Comparison of ENCODE assay signal across 21 cellular contexts in the genomic region with DNA sequence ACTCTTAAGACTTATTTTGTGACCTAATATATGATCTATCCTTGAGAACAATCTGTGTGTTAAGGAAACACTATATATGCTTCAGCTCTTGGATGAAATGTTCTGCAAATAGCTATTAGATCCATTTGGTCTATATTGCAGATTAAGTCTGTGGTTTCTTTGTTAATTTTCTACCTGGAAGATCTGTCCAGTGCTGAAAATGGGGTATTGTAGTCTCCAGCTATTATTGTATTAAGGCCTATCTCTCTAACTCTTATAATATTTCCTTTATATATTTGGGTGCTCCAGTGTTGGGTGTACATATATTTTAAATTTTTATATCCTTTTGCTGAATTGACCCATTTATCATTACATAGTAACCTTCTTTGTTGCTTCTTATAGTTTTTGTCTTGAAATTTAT.
DNase-seq lines count a peak whose midpoint lies in the region; ATAC-seq and TF ChIP-seq lines count a peak whose summit lies in the region.
"Had no signal": no experiment of that assay in that cellular context is flagged by ENCODE, and none has a peak within 500 bp of the region (broad histone marks: within the 10 kb centered on the region; RNA-seq: fewer than 3 reads in every experiment).

No MANE protein-coding gene starts in this region.

- CTCF ChIA-PET in HCT116 (lab: Charles Lee): no interaction called here

- no peak for TF ChIP-seq POLR2A in HCT116 (IDR thresholded peaks at IDR 0.05; ENCODE audit: borderline replicate concordance, extremely low read depth, insufficient read depth, insufficient read length)

- H3K4ac ChIP-seq in mesendoderm (ENCODE audit: low read depth, low read length): no peak overlapping the region

- H3K4me2 ChIP-seq in HCT116 (ENCODE audit: low read length) (no peak overlapping the region), mesendoderm (ENCODE audit: low read length) (no peak overlapping the region)
- H3K4me2 ChIP-seq: BLaER1 had no signal

- no peak overlapping the region for H2AFZ ChIP-seq in HCT116 (ENCODE audit: low read depth, low read length, poor library complexity, severe bottlenecking)

- H3K9me2 ChIP-seq in HCT116 (ENCODE audit: insufficient read depth): no peaks in the 10 kb centered on the region

- no TSS peak for BruUV-seq in HCT116 (replicated peaks; lab: Mats Ljungman, UMichigan)

- no peak overlapping the region for H3K4me3 Mint-ChIP-seq in naive thymus-derived CD8-positive, alpha-beta T cell
- H3K4me3 Mint-ChIP-seq: B cell; CD4-positive, CD25-positive, alpha-beta regulatory T cell; CD8-positive, alpha-beta T cell had no signal

- H3K9ac ChIP-seq in HCT116 (ENCODE audit: low read length) (no peak overlapping the region), mesendoderm (ENCODE audit: low read length) (no peak overlapping the region)
- H3K9ac ChIP-seq: BLaER1 had no signal

- H3K18ac ChIP-seq in mesendoderm (ENCODE audit: low read length): no peak overlapping the region

- no peak overlapping the region for H2BK5ac ChIP-seq in mesendoderm (ENCODE audit: low read length)

- in situ Hi-C loops in ACHN (cut with HindIII; ENCODE audit: low pct_ligation_motif_present, low pct_unique_long_range_greater_than_20kb, low sequenced_read_pairs): no loop called here

- no peak for ATAC-seq in HCT116
- no peak for ATAC-seq in naive thymus-derived CD8-positive, alpha-beta T cell
- ATAC-seq in GM21390 (IDR thresholded peaks at IDR 0.05; ENCODE audit: unreplicated experiment): no peak
- ATAC-seq: CD8-positive, alpha-beta T cell; GM12878 had no signal

- no peaks in the 10 kb centered on the region for H3K79me1 ChIP-seq in mesendoderm (ENCODE audit: low read length)

- RAD21 ChIA-PET in HCT116 (lab: Charles Lee; ENCODE audit: low non-redundant PET in 1 of 2, low total read pairs in 2 of 2, uncharacterized antibody in 2 of 2, unreplicated experiment in 2 of 2): no interaction called here

- H3K23ac ChIP-seq in mesendoderm (ENCODE audit: low read length): no peak overlapping the region

- H3K36me3 Mint-ChIP-seq in naive thymus-derived CD8-positive, alpha-beta T cell: no peaks in the 10 kb centered on the region
- H3K36me3 Mint-ChIP-seq: CD4-positive, CD25-positive, alpha-beta regulatory T cell; CD8-positive, alpha-beta T cell had no signal

- H2BK120ac ChIP-seq in mesendoderm (ENCODE audit: low read depth, low read length): no peak overlapping the region

- no peaks in the 10 kb centered on the region for H4K20me1 ChIP-seq in HCT116 (ENCODE audit: insufficient read depth)
- H4K20me1 ChIP-seq: BLaER1 had no signal

- no peaks in the 10 kb centered on the region for H3K27me3 ChIP-seq in HCT116 (ENCODE audit: insufficient read depth, low read length)
- H3K27me3 ChIP-seq in mesendoderm (ENCODE audit: insufficient read depth, low read length, poor library complexity): no peaks in the 10 kb centered on the region
- H3K27me3 ChIP-seq: BLaER1 had no signal

- H3K56ac ChIP-seq in mesendoderm (ENCODE audit: low read length): no peak overlapping the region

- H3K27me3 Mint-ChIP-seq in naive thymus-derived CD8-positive, alpha-beta T cell: no peaks in the 10 kb centered on the region
- H3K27me3 Mint-ChIP-seq: B cell; CD4-positive, CD25-positive, alpha-beta regulatory T cell had no signal

- no peak overlapping the region for H4K5ac ChIP-seq in mesendoderm (ENCODE audit: low read length)

- no peak overlapping the region for H3K4me3 ChIP-seq in HCT116 (replicated peaks in 1 of 2; ENCODE audit: low read depth in 1 of 2, low read length in 2 of 2)
- H3K4me3 ChIP-seq in mesendoderm (ENCODE audit: low read length): no peak overlapping the region
- H3K4me3 ChIP-seq: BLaER1, GM12878 had no signal

- TF ChIP-seq RAD21 in HCT116 (IDR thresholded peaks at IDR 0.05; ENCODE audit: low read depth): no peak

- no peaks in the 10 kb centered on the region for H3K79me2 ChIP-seq in HCT116 (ENCODE audit: insufficient read depth, low read length)
- H3K79me2 ChIP-seq in mesendoderm (ENCODE audit: control insufficient read depth, insufficient read depth, low read length): no peaks in the 10 kb centered on the region

- no peak overlapping the region for H2AK5ac ChIP-seq in mesendoderm (ENCODE audit: low read length)

- no peak overlapping the region for H4K8ac ChIP-seq in mesendoderm (ENCODE audit: low read depth, low read length)

- H3K27ac ChIP-seq in HCT116 (ENCODE audit: low read depth, low read length): no peak overlapping the region
- H3K27ac ChIP-seq in mesendoderm (ENCODE audit: low read depth, low read length): no peak overlapping the region
- H3K27ac ChIP-seq: BLaER1, C4-2B had no signal

- H2BK15ac ChIP-seq in mesendoderm (replicated peaks; ENCODE audit: low read depth): no peak overlapping the region

- no peak for TF ChIP-seq CTCF in HCT116 (IDR thresholded peaks at IDR 0.05 in 2 of 3, conservative IDR thresholded peaks at IDR 0.05 in 1 of 3; ENCODE audit: borderline replicate concordance in 1 of 3, insufficient read depth in 1 of 3, low read depth in 2 of 3, low read length in 2 of 3)

- POLR2A ChIA-PET in HCT116 (lab: Charles Lee): no interaction called here
- POLR2A ChIA-PET in naive thymus-derived CD8-positive, alpha-beta T cell (lab: Charles Lee): no interaction called here

- H3K9me3 ChIP-seq in HCT116 (ENCODE audit: control insufficient read depth in 1 of 2, insufficient read depth in 1 of 2, low read depth in 1 of 2, low read length in 2 of 2): no peaks in the 10 kb centered on the region
- H3K9me3 ChIP-seq: BLaER1, Caco-2 had no signal

- H3K4me1 Mint-ChIP-seq in naive thymus-derived CD8-positive, alpha-beta T cell: no peaks in the 10 kb centered on the region
- H3K4me1 Mint-ChIP-seq: B cell; CD4-positive, CD25-positive, alpha-beta regulatory T cell had no signal

- peaks cover 1 to 41% (median 16%) of the 10 kb centered on the region in 9 donors for H3K9me3 Mint-ChIP-seq in naive thymus-derived CD8-positive, alpha-beta T cell

- H3K36me3 ChIP-seq in HCT116 (ENCODE audit: control insufficient read depth in 1 of 2, insufficient read depth in 2 of 2, low read length in 2 of 2) (no peaks in the 10 kb centered on the region), mesendoderm (ENCODE audit: control insufficient read depth, insufficient read depth, low read length) (no peaks in the 10 kb centered on the region)
- H3K36me3 ChIP-seq: BLaER1 had no signal

- DNase-seq in ACHN (peak; percentile 24), HCT116 (ENCODE audit: low read depth, low spot score) (no peak), kidney glomerular epithelial cell (lab: John Stamatoyannopoulos, UW) (peak; percentile 14), NCI-H187 (lab: John Stamatoyannopoulos, UW) (no peak), mesendoderm (no peak)
- no peak for DNase-seq in naive thymus-derived CD8-positive, alpha-beta T cell
- DNase-seq: 8988T; Caco-2; CD4-positive, CD25-positive, alpha-beta regulatory T cell; CD8-positive, alpha-beta T cell; DMS 273 treated with DMSO at 0.1 percent for 48 hours; DMS79; EL; GDM1; H7; HCEC 1CT had no signal

- H3K27ac Mint-ChIP-seq in naive thymus-derived CD8-positive, alpha-beta T cell: no peak overlapping the region
- H3K27ac Mint-ChIP-seq: B cell; CD4-positive, CD25-positive, alpha-beta regulatory T cell; CD8-positive, alpha-beta T cell had no signal

- intact Hi-C loops in HCT116 (cut with micrococcal nuclease): no loop called here

- H3K4me1 ChIP-seq in HCT116 (ENCODE audit: control insufficient read depth in 1 of 2, insufficient read depth in 2 of 2, low read length in 2 of 2) (peaks cover 7 to 25% of the 10 kb centered on the region in 2 experiments), mesendoderm (ENCODE audit: control insufficient read depth, low read depth, low read length) (no peaks in the 10 kb centered on the region)
- H3K4me1 ChIP-seq: BLaER1, Caco-2 had no signal

TF ChIP-seq in HCT116, 20 proteins besides CTCF, POLR2A, EP300 and RAD21:
- TF ChIP-seq, protein P1, sequence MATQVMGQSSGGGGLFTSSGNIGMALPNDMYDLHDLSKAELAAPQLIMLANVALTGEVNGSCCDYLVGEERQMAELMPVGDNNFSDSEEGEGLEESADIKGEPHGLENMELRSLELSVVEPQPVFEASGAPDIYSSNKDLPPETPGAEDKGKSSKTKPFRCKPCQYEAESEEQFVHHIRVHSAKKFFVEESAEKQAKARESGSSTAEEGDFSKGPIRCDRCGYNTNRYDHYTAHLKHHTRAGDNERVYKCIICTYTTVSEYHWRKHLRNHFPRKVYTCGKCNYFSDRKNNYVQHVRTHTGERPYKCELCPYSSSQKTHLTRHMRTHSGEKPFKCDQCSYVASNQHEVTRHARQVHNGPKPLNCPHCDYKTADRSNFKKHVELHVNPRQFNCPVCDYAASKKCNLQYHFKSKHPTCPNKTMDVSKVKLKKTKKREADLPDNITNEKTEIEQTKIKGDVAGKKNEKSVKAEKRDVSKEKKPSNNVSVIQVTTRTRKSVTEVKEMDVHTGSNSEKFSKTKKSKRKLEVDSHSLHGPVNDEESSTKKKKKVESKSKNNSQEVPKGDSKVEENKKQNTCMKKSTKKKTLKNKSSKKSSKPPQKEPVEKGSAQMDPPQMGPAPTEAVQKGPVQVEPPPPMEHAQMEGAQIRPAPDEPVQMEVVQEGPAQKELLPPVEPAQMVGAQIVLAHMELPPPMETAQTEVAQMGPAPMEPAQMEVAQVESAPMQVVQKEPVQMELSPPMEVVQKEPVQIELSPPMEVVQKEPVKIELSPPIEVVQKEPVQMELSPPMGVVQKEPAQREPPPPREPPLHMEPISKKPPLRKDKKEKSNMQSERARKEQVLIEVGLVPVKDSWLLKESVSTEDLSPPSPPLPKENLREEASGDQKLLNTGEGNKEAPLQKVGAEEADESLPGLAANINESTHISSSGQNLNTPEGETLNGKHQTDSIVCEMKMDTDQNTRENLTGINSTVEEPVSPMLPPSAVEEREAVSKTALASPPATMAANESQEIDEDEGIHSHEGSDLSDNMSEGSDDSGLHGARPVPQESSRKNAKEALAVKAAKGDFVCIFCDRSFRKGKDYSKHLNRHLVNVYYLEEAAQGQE (IDR thresholded peaks at IDR 0.05; ENCODE audit: low read depth): peak; percentile 21; the same call in 1 of the 2 replicates
- TF ChIP-seq SIN3A (IDR thresholded peaks at IDR 0.05; ENCODE audit: low read depth): no peak
TF ChIP-seq in HCT116: peak in this region for 1.

Comparison
In these comparisons a context has a peak if more than half of its experiments do, and no peak if none do; other contexts are left out.
1. DNase-seq: peak in ACHN (single experiment) and kidney glomerular epithelial cell (single experiment); none in HCT116 (single experiment), NCI-H187 (0 of 2), naive thymus-derived CD8-positive, alpha-beta T cell (0 of 10) and mesendoderm (single experiment).